8 cellular contexts compared by ENCODE assay signal in genomic region chr17:48678141-48678971, GRCh38.
DNase-seq lines count a peak whose midpoint lies in the region; ATAC-seq lines count a peak whose summit lies in the region.

No MANE protein-coding gene starts in this region.

- ATAC-seq in central memory CD8-positive, alpha-beta T cell (replicated peaks; ENCODE audit: extremely low read depth, poor library complexity, severe bottlenecking): peak; percentile 85
- no peak for ATAC-seq in HG03045 (IDR thresholded peaks at IDR 0.05; ENCODE audit: unreplicated experiment)

- H3K36me3 Mint-ChIP-seq in central memory CD8-positive, alpha-beta T cell (ENCODE audit: insufficient read depth): peaks cover 2% of the 10 kb centered on the region

- H3K27ac Mint-ChIP-seq in central memory CD8-positive, alpha-beta T cell (ENCODE audit: low read depth): peak overlapping the region; percentile 46

- no peaks in the 10 kb centered on the region for H3K9me3 Mint-ChIP-seq in central memory CD8-positive, alpha-beta T cell

- DNase-seq in CD1c-positive myeloid dendritic cell (ENCODE audit: extremely low spot score): peak; percentile 70
- peak; percentile 38 for DNase-seq in HCEC 1CT
- DNase-seq in NCI-H2196 (lab: John Stamatoyannopoulos, UW; ENCODE audit: unreplicated experiment): peak; percentile 79
- peak; percentile 52 for DNase-seq in activated CD4-positive, alpha-beta T cell treated with anti-CD3 and anti-CD28 coated beads for 1 hour
- DNase-seq in central memory CD8-positive, alpha-beta T cell (ENCODE audit: low spot score in 2 of 2): peak; percentile 53 to 61
- DNase-seq in kidney tubule cell (ENCODE audit: low spot score): peak; percentile 64
- peak; percentile 75 for DNase-seq in stimulated activated CD4-positive, alpha-beta T cell treated with anti-CD3 and anti-CD28 coated beads, Interleukin-4, amount 100 ng/mL, for 1 hour

- H3K27me3 Mint-ChIP-seq in central memory CD8-positive, alpha-beta T cell: peaks cover 50% of the 10 kb centered on the region

- peak overlapping the region; percentile 32 for H3K4me3 Mint-ChIP-seq in central memory CD8-positive, alpha-beta T cell

- peaks cover 3% of the 10 kb centered on the region for H3K4me1 Mint-ChIP-seq in central memory CD8-positive, alpha-beta T cell
